In the genomic region with DNA sequence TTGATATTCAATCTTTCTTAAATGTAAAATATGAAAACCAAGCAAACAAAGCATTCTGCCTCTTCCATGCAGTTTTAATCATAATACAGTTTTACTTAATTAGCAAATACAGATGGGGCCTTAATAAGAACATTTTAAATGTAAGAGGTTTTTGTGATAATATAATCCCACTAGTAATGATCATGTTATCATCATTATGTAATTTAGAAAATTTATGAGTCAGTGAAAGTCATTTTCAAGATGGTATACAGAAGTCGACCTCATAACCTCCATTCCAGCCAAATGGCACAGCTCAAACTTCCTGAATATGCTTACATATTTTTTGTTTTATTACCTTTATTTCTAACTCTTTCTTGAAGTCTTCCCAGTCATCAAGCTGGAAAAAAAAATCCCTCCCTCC, we compare ENCODE assay signal across 20 cellular contexts.
A peak's percentile ranks its signal among the peaks of the same experiment; 100 is the strongest.
DNase-seq lines count a peak whose midpoint lies in the region; ATAC-seq and TF ChIP-seq lines count a peak whose summit lies in the region.
"Had no signal": no experiment of that assay in that cellular context is flagged by ENCODE, and none has a peak within 500 bp of the region (broad histone marks: within the 10 kb centered on the region; RNA-seq: fewer than 3 reads in every experiment).

No MANE protein-coding gene starts in this region.

- H3K4me3 ChIP-seq in fibroblast of pulmonary artery (replicated peaks; ENCODE audit: low read depth, low read length): no peak overlapping the region
- no peak overlapping the region for H3K4me3 ChIP-seq in skeletal muscle satellite cell (ENCODE audit: low read length)
- H3K4me3 ChIP-seq in esophagus muscularis mucosa: no peak overlapping the region
- H3K4me3 ChIP-seq: left ventricle myocardium inferior had no signal

- 32% methylated on average over 1 of the region's 1 CpG for WGBS in esophagus muscularis mucosa

- H3K36me3 ChIP-seq in skeletal muscle satellite cell (ENCODE audit: insufficient read depth, low read length) (no peaks in the 10 kb centered on the region), esophagus muscularis mucosa (no peaks in the 10 kb centered on the region)
- H3K36me3 ChIP-seq: left ventricle myocardium inferior had no signal

- TF ChIP-seq EP300 in esophagus muscularis mucosa (IDR thresholded peaks at IDR 0.05): no peak

- DNase-seq in HCEC 1CT: peak; percentile 81
- DNase-seq in fibroblast of pulmonary artery (ENCODE audit: low read depth): peak; percentile 24
- DNase-seq in NCI-H187 treated with DMSO at 0.1 percent for 48 hours (lab: John Stamatoyannopoulos, UW): no peak
- DNase-seq in activated CD8-positive, alpha-beta memory T cell treated with anti-CD3 and anti-CD28 coated beads, Interleukin-2, amount 50 U/mL, for 48 hours: no peak
- no peak for DNase-seq in esophagus muscularis mucosa (ENCODE audit: extremely low spot score)
- DNase-seq: activated CD4-positive, alpha-beta T cell treated with anti-CD3 and anti-CD28 coated beads for 1 hour; activated naive CD4-positive, alpha-beta T cell treated with anti-CD3 and anti-CD28 coated beads for 36 hours; activated T-cell treated with anti-CD3 and anti-CD28 coated beads, Interleukin-2, amount 50 U/mL, for 72 hours; CD4-positive, alpha-beta T cell; central memory CD4-positive, alpha-beta T cell; left ventricle myocardium inferior; MM.1S; NCI-H2171 treated with DMSO at 0.1 percent for 48 hours; NCI-H526 treated with DMSO at 0.1 percent for 48 hours; nephron progenitor cell; posterior cingulate gyrus; T-cell had no signal

- peak; percentile 41 for ATAC-seq in SK-N-SH treated with all-trans-retinoic acid at 6 μM for 48 hours
- ATAC-seq: activated T-cell treated with anti-CD3 and anti-CD28 coated beads, Interleukin-2, amount 50 U/mL, for 72 hours; Right ventricle myocardium inferior; T-cell had no signal

- peaks cover 34% of the 10 kb centered on the region for H3K4me1 ChIP-seq in skeletal muscle satellite cell (ENCODE audit: control insufficient read depth, insufficient read depth, low read length)
- peaks cover 12 to 54% (median 47%) of the 10 kb centered on the region in 4 donors for H3K4me1 ChIP-seq in esophagus muscularis mucosa

- peak overlapping the region; percentile 37 for H3K9ac ChIP-seq in skeletal muscle satellite cell (ENCODE audit: low read depth, low read length)

- H3K27ac ChIP-seq in esophagus muscularis mucosa (replicated peaks in 1 of 4): peak overlapping the region in 1 of 4 donors; percentile 64
- H3K27ac ChIP-seq: left ventricle myocardium inferior had no signal

- TF ChIP-seq CTCF in fibroblast of pulmonary artery (IDR thresholded peaks at IDR 0.05; ENCODE audit: low read length, missing control alignments): no peak
- TF ChIP-seq CTCF in esophagus muscularis mucosa (IDR thresholded peaks at IDR 0.05): no peak

- no peak for TF ChIP-seq POLR2A in esophagus muscularis mucosa (IDR thresholded peaks at IDR 0.05; ENCODE audit: low read depth)

- no peaks in the 10 kb centered on the region for H3K27me3 ChIP-seq in skeletal muscle satellite cell (ENCODE audit: control insufficient read depth, insufficient read depth, low read length)
- no peaks in the 10 kb centered on the region for H3K27me3 ChIP-seq in esophagus muscularis mucosa

- intact Hi-C loops in esophagus muscularis mucosa (cut with DNase I): loop anchor here (5.0 kb wide), 1 partner anchor 282 kb away; a partner anchor contains a TSS

- no peaks in the 10 kb centered on the region for H3K9me3 ChIP-seq in skeletal muscle satellite cell (replicated peaks; ENCODE audit: low read length)
- H3K9me3 ChIP-seq in esophagus muscularis mucosa: no peaks in the 10 kb centered on the region
- H3K9me3 ChIP-seq: left ventricle myocardium inferior had no signal

- peak overlapping the region; percentile 31 for H3K4me2 ChIP-seq in skeletal muscle satellite cell (ENCODE audit: low read length)

TF ChIP-seq in SK-N-SH treated with all-trans-retinoic acid at 6 μM for 48 hours, 23 proteins besides CTCF, POLR2A, EP300 and RAD21 (continues in another document):
- TF ChIP-seq PPARA (CRISPR knock-in tag; IDR thresholded peaks at IDR 0.05; ENCODE audit: borderline replicate concordance) (no peak), ZNF70 (CRISPR knock-in tag; IDR thresholded peaks at IDR 0.05) (peak; percentile 91), CSDC2 (CRISPR knock-in tag; IDR thresholded peaks at IDR 0.05) (no peak), TOX (CRISPR knock-in tag; IDR thresholded peaks at IDR 0.05; ENCODE audit: borderline replicate concordance) (no peak), ZNF8 (CRISPR knock-in tag; IDR thresholded peaks at IDR 0.05) (0 out of 2 replicates have a peak, but pooled peaks have one; percentile 4), TCF4 (CRISPR knock-in tag; IDR thresholded peaks at IDR 0.05; ENCODE audit: borderline replicate concordance) (peak; percentile 99), BACH2 (CRISPR knock-in tag; IDR thresholded peaks at IDR 0.05; ENCODE audit: borderline replicate concordance) (0 out of 2 replicates have a peak, but pooled peaks have one; percentile 47), ARNTL (CRISPR knock-in tag; IDR thresholded peaks at IDR 0.05; ENCODE audit: borderline replicate concordance, low read depth) (no peak), OSR1 (CRISPR knock-in tag; IDR thresholded peaks at IDR 0.05) (no peak), ZFP3 (CRISPR knock-in tag; IDR thresholded peaks at IDR 0.05) (no peak), ZFP30 (CRISPR knock-in tag; IDR thresholded peaks at IDR 0.05) (no peak), ZNF565 (CRISPR knock-in tag; conservative IDR thresholded peaks at IDR 0.05; ENCODE audit: low read depth) (no peak), ISL1 (CRISPR knock-in tag; IDR thresholded peaks at IDR 0.05) (peak; percentile 85), ESRRG (CRISPR knock-in tag; IDR thresholded peaks at IDR 0.05) (no peak)
- TF ChIP-seq, protein P1, sequence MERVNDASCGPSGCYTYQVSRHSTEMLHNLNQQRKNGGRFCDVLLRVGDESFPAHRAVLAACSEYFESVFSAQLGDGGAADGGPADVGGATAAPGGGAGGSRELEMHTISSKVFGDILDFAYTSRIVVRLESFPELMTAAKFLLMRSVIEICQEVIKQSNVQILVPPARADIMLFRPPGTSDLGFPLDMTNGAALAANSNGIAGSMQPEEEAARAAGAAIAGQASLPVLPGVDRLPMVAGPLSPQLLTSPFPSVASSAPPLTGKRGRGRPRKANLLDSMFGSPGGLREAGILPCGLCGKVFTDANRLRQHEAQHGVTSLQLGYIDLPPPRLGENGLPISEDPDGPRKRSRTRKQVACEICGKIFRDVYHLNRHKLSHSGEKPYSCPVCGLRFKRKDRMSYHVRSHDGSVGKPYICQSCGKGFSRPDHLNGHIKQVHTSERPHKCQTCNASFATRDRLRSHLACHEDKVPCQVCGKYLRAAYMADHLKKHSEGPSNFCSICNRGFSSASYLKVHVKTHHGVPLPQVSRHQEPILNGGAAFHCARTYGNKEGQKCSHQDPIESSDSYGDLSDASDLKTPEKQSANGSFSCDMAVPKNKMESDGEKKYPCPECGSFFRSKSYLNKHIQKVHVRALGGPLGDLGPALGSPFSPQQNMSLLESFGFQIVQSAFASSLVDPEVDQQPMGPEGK (CRISPR knock-in tag; IDR thresholded peaks at IDR 0.05; ENCODE audit: borderline replicate concordance): no peak
- TF ChIP-seq, protein P2, sequence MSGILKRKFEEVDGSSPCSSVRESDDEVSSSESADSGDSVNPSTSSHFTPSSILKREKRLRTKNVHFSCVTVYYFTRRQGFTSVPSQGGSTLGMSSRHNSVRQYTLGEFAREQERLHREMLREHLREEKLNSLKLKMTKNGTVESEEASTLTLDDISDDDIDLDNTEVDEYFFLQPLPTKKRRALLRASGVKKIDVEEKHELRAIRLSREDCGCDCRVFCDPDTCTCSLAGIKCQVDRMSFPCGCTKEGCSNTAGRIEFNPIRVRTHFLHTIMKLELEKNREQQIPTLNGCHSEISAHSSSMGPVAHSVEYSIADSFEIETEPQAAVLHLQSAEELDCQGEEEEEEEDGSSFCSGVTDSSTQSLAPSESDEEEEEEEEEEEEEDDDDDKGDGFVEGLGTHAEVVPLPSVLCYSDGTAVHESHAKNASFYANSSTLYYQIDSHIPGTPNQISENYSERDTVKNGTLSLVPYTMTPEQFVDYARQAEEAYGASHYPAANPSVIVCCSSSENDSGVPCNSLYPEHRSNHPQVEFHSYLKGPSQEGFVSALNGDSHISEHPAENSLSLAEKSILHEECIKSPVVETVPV (CRISPR knock-in tag; IDR thresholded peaks at IDR 0.05): 0 out of 2 replicates have a peak, but pooled peaks have one; percentile 65
- TF ChIP-seq, protein P3, sequence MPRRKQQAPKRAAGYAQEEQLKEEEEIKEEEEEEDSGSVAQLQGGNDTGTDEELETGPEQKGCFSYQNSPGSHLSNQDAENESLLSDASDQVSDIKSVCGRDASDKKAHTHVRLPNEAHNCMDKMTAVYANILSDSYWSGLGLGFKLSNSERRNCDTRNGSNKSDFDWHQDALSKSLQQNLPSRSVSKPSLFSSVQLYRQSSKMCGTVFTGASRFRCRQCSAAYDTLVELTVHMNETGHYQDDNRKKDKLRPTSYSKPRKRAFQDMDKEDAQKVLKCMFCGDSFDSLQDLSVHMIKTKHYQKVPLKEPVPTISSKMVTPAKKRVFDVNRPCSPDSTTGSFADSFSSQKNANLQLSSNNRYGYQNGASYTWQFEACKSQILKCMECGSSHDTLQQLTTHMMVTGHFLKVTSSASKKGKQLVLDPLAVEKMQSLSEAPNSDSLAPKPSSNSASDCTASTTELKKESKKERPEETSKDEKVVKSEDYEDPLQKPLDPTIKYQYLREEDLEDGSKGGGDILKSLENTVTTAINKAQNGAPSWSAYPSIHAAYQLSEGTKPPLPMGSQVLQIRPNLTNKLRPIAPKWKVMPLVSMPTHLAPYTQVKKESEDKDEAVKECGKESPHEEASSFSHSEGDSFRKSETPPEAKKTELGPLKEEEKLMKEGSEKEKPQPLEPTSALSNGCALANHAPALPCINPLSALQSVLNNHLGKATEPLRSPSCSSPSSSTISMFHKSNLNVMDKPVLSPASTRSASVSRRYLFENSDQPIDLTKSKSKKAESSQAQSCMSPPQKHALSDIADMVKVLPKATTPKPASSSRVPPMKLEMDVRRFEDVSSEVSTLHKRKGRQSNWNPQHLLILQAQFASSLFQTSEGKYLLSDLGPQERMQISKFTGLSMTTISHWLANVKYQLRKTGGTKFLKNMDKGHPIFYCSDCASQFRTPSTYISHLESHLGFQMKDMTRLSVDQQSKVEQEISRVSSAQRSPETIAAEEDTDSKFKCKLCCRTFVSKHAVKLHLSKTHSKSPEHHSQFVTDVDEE (CRISPR knock-in tag; IDR thresholded peaks at IDR 0.05): peak; percentile 85

Comparison
In these comparisons a context has a peak if more than half of its experiments do, and no peak if none do; other contexts are left out.
1. DNase-seq: peak in HCEC 1CT (single experiment) and fibroblast of pulmonary artery (single experiment); none in NCI-H187 treated with DMSO at 0.1 percent for 48 hours (single experiment), activated CD8-positive, alpha-beta memory T cell treated with anti-CD3 and anti-CD28 coated beads, Interleukin-2, amount 50 U/mL, for 48 hours (single experiment) and esophagus muscularis mucosa (single experiment).